In genomic region chr1:237241038-237241437, GRCh38 we compare ENCODE assay signal across 32 cellular contexts.
"Had no signal": no experiment of that assay in that cellular context is flagged by ENCODE, and none has a peak within 500 bp of the region (broad histone marks: within the 10 kb centered on the region; RNA-seq: fewer than 3 reads in every experiment).

No MANE protein-coding gene starts in this region.

- H3K36me3 Mint-ChIP-seq: activated CD4-positive, alpha-beta memory T cell treated with anti-CD3 and anti-CD28 coated beads for 36 hours; activated CD8-positive, alpha-beta memory T cell treated with anti-CD3 and anti-CD28 coated beads, Interleukin-2, amount 10 ng/mL, durations not matched to agents 7 days and 5 days; activated naive CD4-positive, alpha-beta T cell treated with anti-CD3 and anti-CD28 coated beads, Interleukin-2, amount 10 ng/mL, durations not matched to agents 7 days and 5 days; activated naive CD4-positive, alpha-beta T cell treated with anti-CD3 and anti-CD28 coated beads, Interleukin-2, amount 50 U/mL, for 72 hours; activated naive CD8-positive, alpha-beta T cell treated with anti-CD3 and anti-CD28 coated beads, Interleukin-2, amount 10 ng/mL, durations not matched to agents 7 days and 5 days; brain had no signal

- FAIRE-seq: endothelial cell of umbilical vein, frontal cortex had no signal

- H3K9me3 ChIP-seq: ascending aorta, breast epithelium, heart left ventricle had no signal

- H3K4me3 Mint-ChIP-seq: activated CD4-positive, alpha-beta memory T cell treated with anti-CD3 and anti-CD28 coated beads for 36 hours; activated CD4-positive, alpha-beta T cell treated with anti-CD3 and anti-CD28 coated beads for 36 hours; activated CD4-positive, alpha-beta T cell treated with anti-CD3 and anti-CD28 coated beads, Interleukin-2, amount 10 ng/mL, durations not matched to agents 24 days and 14 days; activated CD8-positive, alpha-beta memory T cell treated with anti-CD3 and anti-CD28 coated beads, Interleukin-2, amount 10 ng/mL, durations not matched to agents 7 days and 5 days; activated CD8-positive, alpha-beta T cell treated with anti-CD3 and anti-CD28 coated beads, Interleukin-2, amount 10 ng/mL, durations not matched to agents 7 days and 5 days; activated naive CD4-positive, alpha-beta T cell treated with anti-CD3 and anti-CD28 coated beads, Interleukin-2, amount 10 ng/mL, durations not matched to agents 7 days and 5 days; activated naive CD8-positive, alpha-beta T cell treated with anti-CD3 and anti-CD28 coated beads, Interleukin-2, amount 10 ng/mL, durations not matched to agents 7 days and 5 days; activated T-cell treated with anti-CD3 and anti-CD28 coated beads, Interleukin-2, amount 50 U/mL, for 24 hours; activated T-cell treated with anti-CD3 and anti-CD28 coated beads, Interleukin-2, amount 50 U/mL, for 72 hours; brain; central memory CD8-positive, alpha-beta T cell; dendritic cell treated with granulocyte-macrophage colony-stimulating factor and Interleukin-4, amounts not matched to agents 40 ng/mL and 50 ng/mL, for 4 days; effector memory CD8-positive, alpha-beta T cell had no signal

- DNase-seq: activated CD4-positive, alpha-beta memory T cell treated with anti-CD3 and anti-CD28 coated beads for 36 hours; activated CD4-positive, alpha-beta T cell treated with anti-CD3 and anti-CD28 coated beads for 36 hours; activated CD4-positive, alpha-beta T cell treated with anti-CD3 and anti-CD28 coated beads, Interleukin-2, amount 10 ng/mL, durations not matched to agents 24 days and 14 days; activated CD4-positive, CD25-positive, alpha-beta regulatory T cell; activated CD4-positive, CD25-positive, alpha-beta regulatory T cell treated with anti-CD3 and anti-CD28 coated beads, Interleukin-2, amount 50 U/mL, for 72 hours; activated CD8-positive, alpha-beta memory T cell treated with anti-CD3 and anti-CD28 coated beads, Interleukin-2, amount 10 ng/mL, durations not matched to agents 7 days and 5 days; activated CD8-positive, alpha-beta memory T cell treated with anti-CD3 and anti-CD28 coated beads, Interleukin-2, amount 50 U/mL, for 4 hours; activated CD8-positive, alpha-beta T cell treated with anti-CD3 and anti-CD28 coated beads, Interleukin-2, amount 10 ng/mL, durations not matched to agents 7 days and 5 days; activated gamma-delta T cell; activated naive CD4-positive, alpha-beta T cell; activated naive CD4-positive, alpha-beta T cell treated with anti-CD3 and anti-CD28 coated beads, Interleukin-2, amount 10 ng/mL, durations not matched to agents 7 days and 5 days; activated naive CD8-positive, alpha-beta T cell treated with anti-CD3 and anti-CD28 coated beads, Interleukin-2, amount 10 ng/mL, durations not matched to agents 7 days and 5 days; activated T-cell treated with anti-CD3 and anti-CD28 coated beads for 4 hours; activated T-cell treated with anti-CD3 and anti-CD28 coated beads, Interleukin-2, amount 50 U/mL, for 24 hours; activated T-cell treated with anti-CD3 and anti-CD28 coated beads, Interleukin-2, amount 50 U/mL, for 72 hours; dorsolateral prefrontal cortex; effector memory CD8-positive, alpha-beta T cell; foreskin fibroblast; glutamatergic neuron; heart left ventricle; T-helper 2 cell had no signal

- H3K4me1 Mint-ChIP-seq: activated CD4-positive, alpha-beta T cell treated with anti-CD3 and anti-CD28 coated beads for 36 hours; activated CD4-positive, alpha-beta T cell treated with anti-CD3 and anti-CD28 coated beads, Interleukin-2, amount 10 ng/mL, durations not matched to agents 24 days and 14 days; activated CD8-positive, alpha-beta memory T cell treated with anti-CD3 and anti-CD28 coated beads, Interleukin-2, amount 10 ng/mL, durations not matched to agents 7 days and 5 days; activated naive CD4-positive, alpha-beta T cell treated with anti-CD3 and anti-CD28 coated beads, Interleukin-2, amount 10 ng/mL, durations not matched to agents 7 days and 5 days; activated naive CD8-positive, alpha-beta T cell treated with anti-CD3 and anti-CD28 coated beads, Interleukin-2, amount 10 ng/mL, durations not matched to agents 7 days and 5 days; brain; central memory CD8-positive, alpha-beta T cell had no signal

- H3K27me3 ChIP-seq: ascending aorta, breast epithelium, cardiac muscle cell, dorsolateral prefrontal cortex, heart left ventricle had no signal

- ATAC-seq: activated CD4-positive, alpha-beta T cell treated with anti-CD3 and anti-CD28 coated beads for 36 hours; activated CD8-positive, alpha-beta memory T cell treated with anti-CD3 and anti-CD28 coated beads, Interleukin-2, amount 10 ng/mL, durations not matched to agents 7 days and 5 days; activated CD8-positive, alpha-beta T cell treated with anti-CD3 and anti-CD28 coated beads, Interleukin-2, amount 10 ng/mL, durations not matched to agents 7 days and 5 days; activated naive CD4-positive, alpha-beta T cell treated with anti-CD3 and anti-CD28 coated beads, Interleukin-2, amount 50 U/mL, for 72 hours; activated T-cell treated with anti-CD3 and anti-CD28 coated beads, Interleukin-2, amount 50 U/mL, for 72 hours; effector memory CD8-positive, alpha-beta T cell had no signal

- H3K27me3 Mint-ChIP-seq: activated CD4-positive, alpha-beta T cell treated with anti-CD3 and anti-CD28 coated beads, Interleukin-2, amount 10 ng/mL, durations not matched to agents 24 days and 14 days; activated CD8-positive, alpha-beta memory T cell treated with anti-CD3 and anti-CD28 coated beads, Interleukin-2, amount 10 ng/mL, durations not matched to agents 7 days and 5 days; activated naive CD4-positive, alpha-beta T cell treated with anti-CD3 and anti-CD28 coated beads, Interleukin-2, amount 10 ng/mL, durations not matched to agents 7 days and 5 days; activated naive CD8-positive, alpha-beta T cell treated with anti-CD3 and anti-CD28 coated beads, Interleukin-2, amount 10 ng/mL, durations not matched to agents 7 days and 5 days; dendritic cell treated with granulocyte-macrophage colony-stimulating factor and Interleukin-4, amounts not matched to agents 40 ng/mL and 50 ng/mL, for 4 days had no signal

- H3K9me3 Mint-ChIP-seq: activated CD4-positive, alpha-beta memory T cell treated with anti-CD3 and anti-CD28 coated beads for 36 hours; activated CD4-positive, alpha-beta T cell treated with anti-CD3 and anti-CD28 coated beads, Interleukin-2, amount 10 ng/mL, durations not matched to agents 24 days and 14 days; activated naive CD4-positive, alpha-beta T cell treated with anti-CD3 and anti-CD28 coated beads, Interleukin-2, amount 10 ng/mL, durations not matched to agents 7 days and 5 days; activated naive CD8-positive, alpha-beta T cell treated with anti-CD3 and anti-CD28 coated beads, Interleukin-2, amount 10 ng/mL, durations not matched to agents 7 days and 5 days; activated T-cell treated with anti-CD3 and anti-CD28 coated beads, Interleukin-2, amount 50 U/mL, for 24 hours; activated T-cell treated with anti-CD3 and anti-CD28 coated beads, Interleukin-2, amount 50 U/mL, for 72 hours; brain; central memory CD8-positive, alpha-beta T cell; dendritic cell treated with granulocyte-macrophage colony-stimulating factor and Interleukin-4, amounts not matched to agents 40 ng/mL and 50 ng/mL, for 4 days; effector memory CD8-positive, alpha-beta T cell had no signal

- H3K4me1 ChIP-seq: breast epithelium had no signal

- H3K36me3 ChIP-seq: ascending aorta, breast epithelium, cardiac muscle cell, heart left ventricle had no signal

- H3K27ac ChIP-seq: ascending aorta, breast epithelium, cardiac muscle cell, coronary artery, dorsolateral prefrontal cortex, epithelial cell of prostate had no signal

- H3K27ac Mint-ChIP-seq: activated CD4-positive, alpha-beta memory T cell treated with anti-CD3 and anti-CD28 coated beads for 36 hours; activated CD4-positive, alpha-beta T cell treated with anti-CD3 and anti-CD28 coated beads for 36 hours; activated CD4-positive, alpha-beta T cell treated with anti-CD3 and anti-CD28 coated beads, Interleukin-2, amount 10 ng/mL, durations not matched to agents 24 days and 14 days; activated CD8-positive, alpha-beta memory T cell treated with anti-CD3 and anti-CD28 coated beads, Interleukin-2, amount 10 ng/mL, durations not matched to agents 7 days and 5 days; activated CD8-positive, alpha-beta T cell treated with anti-CD3 and anti-CD28 coated beads, Interleukin-2, amount 10 ng/mL, durations not matched to agents 7 days and 5 days; activated naive CD4-positive, alpha-beta T cell treated with anti-CD3 and anti-CD28 coated beads, Interleukin-2, amount 10 ng/mL, durations not matched to agents 7 days and 5 days; activated naive CD4-positive, alpha-beta T cell treated with anti-CD3 and anti-CD28 coated beads, Interleukin-2, amount 50 U/mL, for 72 hours; activated naive CD8-positive, alpha-beta T cell treated with anti-CD3 and anti-CD28 coated beads, Interleukin-2, amount 10 ng/mL, durations not matched to agents 7 days and 5 days; activated T-cell treated with anti-CD3 and anti-CD28 coated beads, Interleukin-2, amount 50 U/mL, for 24 hours; activated T-cell treated with anti-CD3 and anti-CD28 coated beads, Interleukin-2, amount 50 U/mL, for 72 hours; brain; dendritic cell treated with granulocyte-macrophage colony-stimulating factor and Interleukin-4, amounts not matched to agents 40 ng/mL and 50 ng/mL, for 4 days; effector memory CD8-positive, alpha-beta T cell had no signal

- H3K4me3 ChIP-seq: ascending aorta, breast epithelium, cardiac muscle cell, coronary artery, dorsolateral prefrontal cortex, heart left ventricle had no signal
